Comparison of ENCODE assay signal across 17 cellular contexts in genomic region chr9:82565188-82565966, GRCh38.
"Had no signal": no experiment of that assay in that cellular context is flagged by ENCODE, and none has a peak within 500 bp of the region (broad histone marks: within the 10 kb centered on the region; RNA-seq: fewer than 3 reads in every experiment).

No MANE protein-coding gene starts in this region.

- H3K36me3 ChIP-seq: tibial nerve had no signal

- H3K9me3 ChIP-seq: body of pancreas had no signal

- DNase-seq: activated B cell treated with CpG ODN at 0.5 μM for 24 hours; activated CD4-positive, alpha-beta memory T cell treated with anti-CD3 and anti-CD28 coated beads, Interleukin-2, amount 10 ng/mL, durations not matched to agents 7 days and 5 days; activated CD4-positive, alpha-beta T cell treated with anti-CD3 and anti-CD28 coated beads for 4 hours; activated CD8-positive, alpha-beta memory T cell treated with anti-CD3 and anti-CD28 coated beads, Interleukin-2, amount 10 ng/mL, durations not matched to agents 7 days and 5 days; activated naive CD4-positive, alpha-beta T cell; dorsolateral prefrontal cortex; foreskin keratinocyte; glutamatergic neuron; hypothalamus; islet precursor cell; natural killer cell; stimulated activated naive CD8-positive, alpha-beta T cell treated with anti-CD3 and anti-CD28 coated beads, Interleukin-15, Interleukin-2, amounts not matched to agents 100 U/mL and 50 U/mL, for 24 hours; T-cell; T-helper 9 cell had no signal

- H3K4me3 ChIP-seq: body of pancreas, dorsolateral prefrontal cortex, tibial nerve had no signal

- H3K4me1 ChIP-seq: foreskin keratinocyte, tibial nerve had no signal

- H3K27ac ChIP-seq: body of pancreas, dorsolateral prefrontal cortex, foreskin keratinocyte, tibial nerve had no signal

- H3K27me3 ChIP-seq: body of pancreas, dorsolateral prefrontal cortex, foreskin keratinocyte, tibial nerve had no signal

- ATAC-seq: activated CD8-positive, alpha-beta memory T cell treated with anti-CD3 and anti-CD28 coated beads, Interleukin-2, amount 10 ng/mL, durations not matched to agents 7 days and 5 days; activated T-helper 17 cell treated with anti-CD3 and anti-CD28 coated beads, Interleukin-2, amount 50 U/mL, for 72 hours; body of pancreas; foreskin keratinocyte; natural killer cell; stimulated activated naive CD8-positive, alpha-beta T cell treated with anti-CD3 and anti-CD28 coated beads, Interleukin-15, Interleukin-2, amounts not matched to agents 100 U/mL and 50 U/mL, for 24 hours; T-cell had no signal
